ENCODE assay signal across 8 cellular contexts in genomic region chr2:64643838-64644219, GRCh38. TPM values are rescaled to one million over a fixed set of nuclear protein-coding genes. Genes with fewer than 3 reads are reported as not detected.
DNase-seq lines count a peak whose midpoint lies in the region; ATAC-seq and TF ChIP-seq lines count a peak whose summit lies in the region.

No MANE protein-coding gene starts in this region.

- intact Hi-C loops in heart left ventricle (cut with DNase I), result loop anchor here (2.0 to 10.0 kb wide), 8 partner anchors 37 to 221 kb away; partner anchors contain the start of gene AFTPH (in 2 of the 10)
- intact Hi-C loops in left cardiac atrium (cut with DNase I), result loop anchor here in 1 of 2 donors (10.0 kb wide), 1 partner anchor 221 kb away; no protein-coding TSS in a partner anchor
- intact Hi-C loops in upper lobe of right lung (cut with DNase I), result loop anchor here (10.0 kb wide), 2 partner anchors 59 to 221 kb away; no protein-coding TSS in a partner anchor

- H3K4me3 Mint-ChIP-seq in activated naive CD8-positive, alpha-beta T cell treated with anti-CD3 and anti-CD28 coated beads, Interleukin-2, amount 50 U/mL, for 24 hours, result peak overlapping the region; percentile 81

- no peak for DNase-seq in heart left ventricle
- DNase-seq in left cardiac atrium, result no peak
- no peak for DNase-seq in activated naive CD8-positive, alpha-beta T cell treated with anti-CD3 and anti-CD28 coated beads, Interleukin-2, amount 50 U/mL, for 24 hours
- no peak for DNase-seq in lung (ENCODE audit: low spot score)
- no peak for DNase-seq in upper lobe of right lung
- DNase-seq in SW 1271 (lab: John Stamatoyannopoulos, UW), result no peak
- no peak for DNase-seq in activated CD4-positive, alpha-beta T cell treated with anti-CD3 and anti-CD28 coated beads, Interleukin-2, amount 50 U/mL, for 4 hours

- no peaks in the 10 kb centered on the region for H3K9me3 ChIP-seq in heart left ventricle
- H3K9me3 ChIP-seq in lung (ENCODE audit: control insufficient read depth in 2 of 2, insufficient read depth in 1 of 2, low read length in 1 of 2), result no peaks in the 10 kb centered on the region
- no peaks in the 10 kb centered on the region for H3K9me3 ChIP-seq in upper lobe of right lung

- H3K27ac Mint-ChIP-seq in activated naive CD8-positive, alpha-beta T cell treated with anti-CD3 and anti-CD28 coated beads, Interleukin-2, amount 50 U/mL, for 24 hours, result peak overlapping the region; percentile 81

- H3K36me3 Mint-ChIP-seq in activated naive CD8-positive, alpha-beta T cell treated with anti-CD3 and anti-CD28 coated beads, Interleukin-2, amount 50 U/mL, for 24 hours (ENCODE audit: low read depth), result no peaks in the 10 kb centered on the region

- no peaks in the 10 kb centered on the region for H3K27me3 Mint-ChIP-seq in activated naive CD8-positive, alpha-beta T cell treated with anti-CD3 and anti-CD28 coated beads, Interleukin-2, amount 50 U/mL, for 24 hours

- TF ChIP-seq CTCF in heart left ventricle (IDR thresholded peaks at IDR 0.05), result no peak
- TF ChIP-seq CTCF in lung (IDR thresholded peaks at IDR 0.05; ENCODE audit: control extremely low read depth, extremely low read depth), result no peak
- TF ChIP-seq CTCF in upper lobe of right lung (IDR thresholded peaks at IDR 0.05), result no peak

- H3K36me3 ChIP-seq in heart left ventricle (peaks cover 0 to 3% (median 0%) of the 10 kb centered on the region in 9 donors), lung (ENCODE audit: control insufficient read depth in 2 of 2, insufficient read depth in 2 of 2, low read length in 2 of 2) (peaks cover 0 to 2% of the 10 kb centered on the region in 2 donors), upper lobe of right lung (no peaks in the 10 kb centered on the region)

- H3K27me3 ChIP-seq in heart left ventricle (no peaks in the 10 kb centered on the region), lung (ENCODE audit: control insufficient read depth, insufficient read depth) (no peaks in the 10 kb centered on the region), upper lobe of right lung (no peaks in the 10 kb centered on the region)

- H3K27ac ChIP-seq in heart left ventricle, result peak overlapping the region; percentile 63 to 96 (median 92)
- peak overlapping the region; percentile 85 to 90 for H3K27ac ChIP-seq in lung (ENCODE audit: low read depth in 1 of 2, low read length in 1 of 2)
- peak overlapping the region; percentile 88 for H3K27ac ChIP-seq in upper lobe of right lung

- H3K9me3 Mint-ChIP-seq in activated naive CD8-positive, alpha-beta T cell treated with anti-CD3 and anti-CD28 coated beads, Interleukin-2, amount 50 U/mL, for 24 hours, result no peaks in the 10 kb centered on the region

- H3K4me3 ChIP-seq in heart left ventricle (peak overlapping the region in 8 of 12 donors; percentile 52 to 62 (median 60)), lung (no peak overlapping the region), upper lobe of right lung (peak overlapping the region; percentile 51)

- WGBS in heart left ventricle, 4 donors, result 72 to 77% (median 75%) methylated on average over 5 of the region's 5 CpGs
- 73 to 77% methylated on average over 5 of the region's 5 CpGs for WGBS in lung, 2 donors

- no peak for TF ChIP-seq POLR2A in heart left ventricle (IDR thresholded peaks at IDR 0.05)

- peaks cover 91% of the 10 kb centered on the region for H3K4me1 Mint-ChIP-seq in activated naive CD8-positive, alpha-beta T cell treated with anti-CD3 and anti-CD28 coated beads, Interleukin-2, amount 50 U/mL, for 24 hours

- H3K4me1 ChIP-seq in heart left ventricle, result peaks cover 10 to 77% (median 60%) of the 10 kb centered on the region in 12 donors
- peaks cover 6 to 15% of the 10 kb centered on the region in 2 donors for H3K4me1 ChIP-seq in lung (ENCODE audit: control insufficient read depth in 2 of 2, insufficient read depth in 2 of 2, low read length in 2 of 2)
- H3K4me1 ChIP-seq in upper lobe of right lung, result peaks cover 39% of the 10 kb centered on the region

- ATAC-seq in heart left ventricle, result peak in 1 of 4 donors; percentile 1
- no peak for ATAC-seq in left cardiac atrium
- peak; percentile 15 for ATAC-seq in activated naive CD8-positive, alpha-beta T cell treated with anti-CD3 and anti-CD28 coated beads, Interleukin-2, amount 50 U/mL, for 24 hours
- no peak for ATAC-seq in lung (ENCODE audit: insufficient read depth, low FRiP score)
- no peak for ATAC-seq in upper lobe of right lung
- no peak for ATAC-seq in GM21367 (IDR thresholded peaks at IDR 0.05; ENCODE audit: unreplicated experiment)

RNA-seq across cellular contexts. Expression of gene SERTAD2, which starts 9.9 kb away (rescaled TPM):
- total RNA-seq in heart left ventricle (10 to 100 TPM; 12.2 to 21.6 (median 16.1) TPM), left cardiac atrium (10 to 100 TPM; 14.3 to 14.7 TPM), lung (10 to 100 TPM; 19.3 to 26.7 TPM), upper lobe of right lung (20.7 TPM)
- polyA plus RNA-seq in heart left ventricle (10 to 100 TPM in 1 of 2 donors, 1 to 10 TPM in 1; 5.1 to 12.6 TPM), lung (10 to 100 TPM in 1 of 2 donors, 1 to 10 TPM in 1; 7.9 to 11.6 TPM)
